Comparison of ENCODE assay signal across 10 cellular contexts in the genomic region with DNA sequence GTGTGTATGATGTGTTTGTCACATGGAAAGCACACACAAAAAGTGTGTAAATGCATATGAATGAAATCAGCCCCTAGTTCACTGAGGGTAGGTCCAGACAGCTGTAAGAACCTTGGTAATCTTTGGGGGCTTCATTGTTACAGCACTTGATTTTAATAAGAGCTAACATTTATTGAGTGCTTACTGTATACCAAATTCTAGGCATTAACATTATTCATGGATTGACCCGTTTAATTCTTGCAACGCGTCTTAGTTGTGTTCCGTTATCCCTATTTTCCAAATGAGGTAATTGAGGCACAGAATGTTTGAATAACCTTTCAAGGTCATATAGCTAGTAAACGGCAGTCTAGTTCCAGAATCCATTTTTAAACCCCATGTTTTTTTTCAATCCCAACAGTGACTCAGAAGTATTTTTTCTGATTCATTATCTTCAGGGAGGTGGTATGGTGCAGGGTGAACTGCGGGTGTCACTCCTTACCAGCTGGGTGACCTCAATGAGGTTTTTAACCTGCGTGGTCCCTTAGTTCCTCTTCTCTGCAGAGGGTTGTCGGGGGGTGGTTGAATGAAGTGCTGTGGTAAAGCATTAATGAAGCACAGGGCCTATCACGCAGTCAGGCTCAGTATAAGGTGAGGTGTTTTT. TPM values are rescaled to one million over a fixed set of nuclear protein-coding genes. Genes with fewer than 3 reads are reported as not detected.
DNase-seq lines count a peak whose midpoint lies in the region; ATAC-seq and TF ChIP-seq lines count a peak whose summit lies in the region.
"Had no signal": no experiment of that assay in that cellular context is flagged by ENCODE, and none has a peak within 500 bp of the region (broad histone marks: within the 10 kb centered on the region; RNA-seq: fewer than 3 reads in every experiment).

No MANE protein-coding gene starts in this region.

- H3K36me3 Mint-ChIP-seq in chondrocyte (ENCODE audit: low read depth): peaks cover 3% of the 10 kb centered on the region

- peak; percentile 55 for DNase-seq in stimulated activated CD4-positive, alpha-beta T cell treated with anti-CD3 and anti-CD28 coated beads, Interleukin-15, amount 100 ng/mL, for 24 hours
- DNase-seq in stimulated activated CD4-positive, alpha-beta T cell treated with anti-CD3 and anti-CD28 coated beads, Interleukin-12 subunit alpha, Interleukin-12 subunit beta, amount 100 ng/mL, for 4 hours: no peak
- peak; percentile 22 for DNase-seq in UCSD-AML1 (lab: John Stamatoyannopoulos, UW; ENCODE audit: unreplicated experiment)
- no peak for DNase-seq in chondrocyte (ENCODE audit: low spot score)
- no peak for DNase-seq in upper lobe of right lung
- no peak for DNase-seq in amygdala (lab: John Stamatoyannopoulos, UW)
- no peak for DNase-seq in NCI-H187 (lab: John Stamatoyannopoulos, UW)
- DNase-seq: caudate nucleus, NCI-H774 had no signal

- intact Hi-C loops in upper lobe of right lung (cut with DNase I): no loop called here

- peaks cover 29% of the 10 kb centered on the region for H3K4me1 ChIP-seq in upper lobe of right lung

- no peaks in the 10 kb centered on the region for H3K27me3 Mint-ChIP-seq in chondrocyte (ENCODE audit: low read depth)

- peak overlapping the region; percentile 60 for H3K27ac Mint-ChIP-seq in chondrocyte (ENCODE audit: unreplicated experiment)

- no peak overlapping the region for H3K4me3 ChIP-seq in upper lobe of right lung

- H3K27ac ChIP-seq in upper lobe of right lung: no peak overlapping the region

- no peaks in the 10 kb centered on the region for H3K27me3 ChIP-seq in upper lobe of right lung

- H3K9me3 ChIP-seq in upper lobe of right lung: no peaks in the 10 kb centered on the region

- TF ChIP-seq CTCF in chondrocyte (IDR thresholded peaks at IDR 0.05): no peak
- no peak for TF ChIP-seq CTCF in upper lobe of right lung (IDR thresholded peaks at IDR 0.05)

- no peaks in the 10 kb centered on the region for H3K9me3 Mint-ChIP-seq in chondrocyte (ENCODE audit: low read depth)

- ATAC-seq in upper lobe of right lung (peak; percentile 36), GM18858 (IDR thresholded peaks at IDR 0.05; ENCODE audit: unreplicated experiment) (no peak)

- peaks cover 38% of the 10 kb centered on the region for H3K4me1 Mint-ChIP-seq in chondrocyte (ENCODE audit: low read depth)

- no peak overlapping the region for H3K4me3 Mint-ChIP-seq in chondrocyte (ENCODE audit: unreplicated experiment)

- H3K36me3 ChIP-seq in upper lobe of right lung: no peaks in the 10 kb centered on the region

RNA-seq across cellular contexts. Expression of a gene that starts 14.2 kb away (rescaled TPM):
- total RNA-seq in chondrocyte: 27.6 to 34.8 TPM (median 32.7 TPM) in 3 replicates
- total RNA-seq in upper lobe of right lung: 54.5 TPM

RNA-seq across cellular contexts. Expression of a gene that starts 46.3 kb away (rescaled TPM):
- 211 to 242 TPM (median 221 TPM) in 3 replicates for total RNA-seq in chondrocyte
- 196 TPM for total RNA-seq in upper lobe of right lung

Comparison
In these comparisons a context has a peak if more than half of its experiments do, and no peak if none do; other contexts are left out.
1. DNase-seq: peak in stimulated activated CD4-positive, alpha-beta T cell treated with anti-CD3 and anti-CD28 coated beads, Interleukin-15, amount 100 ng/mL, for 24 hours (single experiment) and UCSD-AML1 (single experiment); none in stimulated activated CD4-positive, alpha-beta T cell treated with anti-CD3 and anti-CD28 coated beads, Interleukin-12 subunit alpha, Interleukin-12 subunit beta, amount 100 ng/mL, for 4 hours (single experiment), chondrocyte (single experiment), upper lobe of right lung (single experiment), amygdala (0 of 56) and NCI-H187 (0 of 2).